23 cellular contexts compared by ENCODE assay signal in the genomic region with DNA sequence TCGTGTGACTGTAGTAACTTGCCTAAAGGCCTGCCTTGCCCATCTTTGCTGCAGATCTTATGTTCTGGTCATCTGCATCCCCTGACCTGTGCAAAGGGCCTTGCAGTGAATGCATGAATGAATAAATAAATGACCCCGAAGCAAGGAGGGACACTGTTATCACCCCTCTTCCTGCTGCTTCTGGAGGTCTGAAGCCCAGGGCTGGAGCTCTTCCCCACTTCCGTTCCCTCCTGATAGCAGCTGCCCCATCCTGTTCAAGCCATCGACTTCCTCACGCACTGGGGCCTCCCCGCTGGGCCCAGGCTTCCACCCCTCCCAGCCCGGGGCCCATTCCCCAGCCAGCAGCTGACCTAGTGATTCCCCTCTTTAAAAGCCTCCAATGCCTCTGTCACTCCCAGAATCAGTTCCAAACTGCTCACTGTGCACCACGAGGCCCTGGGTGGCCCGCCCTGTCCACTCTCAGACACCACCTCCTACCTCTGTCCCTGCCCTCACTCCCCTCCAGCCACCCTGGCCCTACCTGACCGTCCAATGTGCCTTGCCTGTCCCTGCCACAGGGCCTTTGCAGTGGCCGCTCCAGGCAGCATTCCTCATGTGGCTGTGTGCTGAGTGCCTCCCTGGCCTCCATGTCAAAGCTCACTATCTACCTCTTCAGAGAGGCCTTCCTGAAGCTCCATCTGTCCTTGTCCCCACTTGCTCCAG.
A peak's percentile ranks its signal among the peaks of the same experiment; 100 is the strongest.
DNase-seq lines count a peak whose midpoint lies in the region; ATAC-seq, FAIRE-seq and TF ChIP-seq lines count a peak whose summit lies in the region.
"Had no signal": no experiment of that assay in that cellular context is flagged by ENCODE, and none has a peak within 500 bp of the region (broad histone marks: within the 10 kb centered on the region; RNA-seq: fewer than 3 reads in every experiment).

No MANE protein-coding gene starts in this region.

- H2AFZ ChIP-seq in K562 (ENCODE audit: low read depth, low read length), result no peak overlapping the region
- H2AFZ ChIP-seq: GM23248 had no signal

- no peak overlapping the region for H3K4me3 ChIP-seq in Panc1 (ENCODE audit: low read depth in 2 of 2, low read length in 2 of 2)
- no peak overlapping the region for H3K4me3 ChIP-seq in K562
- H3K4me3 ChIP-seq: GM12878, GM23248, Peyer's patch had no signal

- POLR2A ChIA-PET in Panc1 (lab: Charles Lee), result no interaction called here
- POLR2A ChIA-PET in K562 (lab: Yijun Ruan, JAX), result interaction anchor here (0.6 kb wide), 1 partner anchor 729 kb away, joined by 3 read pairs; no protein-coding TSS in a partner anchor
- POLR2A ChIA-PET in CD4-positive, alpha-beta T cell (lab: Charles Lee), result no interaction called here

- H3K27me3 ChIP-seq in Panc1 (ENCODE audit: control insufficient read depth, insufficient read depth, low read length) (no peaks in the 10 kb centered on the region), K562 (ENCODE audit: control insufficient read depth in 2 of 2, insufficient read depth in 2 of 2, low read length in 2 of 2) (no peaks in the 10 kb centered on the region)
- no peaks in the 10 kb centered on the region for H3K27me3 ChIP-seq in CD4-positive, alpha-beta T cell (ENCODE audit: control insufficient read depth, insufficient read depth, low read length)
- H3K27me3 ChIP-seq: Peyer's patch had no signal

- H3K4me1 ChIP-seq in Panc1 (ENCODE audit: control insufficient read depth, insufficient read depth, low read length) (no peaks in the 10 kb centered on the region), K562 (replicated peaks in 1 of 2; ENCODE audit: control insufficient read depth in 2 of 2, insufficient read depth in 2 of 2, low read length in 2 of 2) (peaks cover 0 to 10% of the 10 kb centered on the region in 2 experiments; a peak in 1 of 5 replicates)
- H3K4me1 ChIP-seq: Peyer's patch had no signal

- in situ Hi-C loops in Panc1 (cut with HindIII; ENCODE audit: low pct_unique_long_range_greater_than_20kb, low sequenced_read_pairs) (no loop called here), K562 (cut with MboI) (no loop called here), G401 (cut with HindIII; ENCODE audit: low sequenced_read_pairs) (no loop called here)

- H3K36me3 ChIP-seq in Panc1 (ENCODE audit: control insufficient read depth, insufficient read depth, low read length) (peaks cover 4% of the 10 kb centered on the region; the same call in 1 of the 2 replicates), K562 (ENCODE audit: control insufficient read depth, insufficient read depth, low read length) (peaks cover 87% of the 10 kb centered on the region; the same call in 2 of the 3 replicates)

- no peak overlapping the region for H3K27ac Mint-ChIP-seq in activated naive CD8-positive, alpha-beta T cell treated with anti-CD3 and anti-CD28 coated beads, Interleukin-2, amount 50 U/mL, for 24 hours
- H3K27ac Mint-ChIP-seq in activated naive CD8-positive, alpha-beta T cell treated with anti-CD3 and anti-CD28 coated beads for 36 hours, result no peak overlapping the region
- H3K27ac Mint-ChIP-seq in stimulated activated effector memory CD8-positive, alpha-beta T cell treated with anti-CD3 and anti-CD28 coated beads, Interleukin-12 subunit alpha, Interleukin-12 subunit beta, amount 100 ng/mL, for 72 hours, result peak overlapping the region; percentile 17
- H3K27ac Mint-ChIP-seq in CD4-positive, alpha-beta T cell, result no peak overlapping the region
- H3K27ac Mint-ChIP-seq: T-cell had no signal

- peaks cover 27% of the 10 kb centered on the region for H3K36me3 Mint-ChIP-seq in activated naive CD8-positive, alpha-beta T cell treated with anti-CD3 and anti-CD28 coated beads, Interleukin-2, amount 50 U/mL, for 24 hours (ENCODE audit: low read depth)
- H3K36me3 Mint-ChIP-seq in activated naive CD8-positive, alpha-beta T cell treated with anti-CD3 and anti-CD28 coated beads for 36 hours, result peaks cover 18% of the 10 kb centered on the region
- H3K36me3 Mint-ChIP-seq in stimulated activated effector memory CD8-positive, alpha-beta T cell treated with anti-CD3 and anti-CD28 coated beads, Interleukin-12 subunit alpha, Interleukin-12 subunit beta, amount 100 ng/mL, for 72 hours, result no peaks in the 10 kb centered on the region
- no peaks in the 10 kb centered on the region for H3K36me3 Mint-ChIP-seq in CD4-positive, alpha-beta T cell (ENCODE audit: low read depth)
- H3K36me3 Mint-ChIP-seq: T-cell had no signal

- WGBS in K562 (ENCODE audit: insufficient coverage, low coverage, missing lambda C conversion rate), result 86% methylated on average over 11 of the region's 11 CpGs

- no peaks in the 10 kb centered on the region for H3K27me3 Mint-ChIP-seq in activated naive CD8-positive, alpha-beta T cell treated with anti-CD3 and anti-CD28 coated beads, Interleukin-2, amount 50 U/mL, for 24 hours
- H3K27me3 Mint-ChIP-seq in activated naive CD8-positive, alpha-beta T cell treated with anti-CD3 and anti-CD28 coated beads for 36 hours, result no peaks in the 10 kb centered on the region
- no peaks in the 10 kb centered on the region for H3K27me3 Mint-ChIP-seq in CD4-positive, alpha-beta T cell
- H3K27me3 Mint-ChIP-seq: T-cell had no signal

- H3K4me2 ChIP-seq in K562 (ENCODE audit: insufficient read depth, low read length), result no peak overlapping the region
- H3K4me2 ChIP-seq: KMS-11 had no signal

- no TSS peak for BruUV-seq in Panc1 (replicated peaks; lab: Mats Ljungman, UMichigan)
- BruUV-seq in K562 (replicated peaks; lab: Mats Ljungman, UMichigan), result TSS peak; percentile 56

- H3K9me3 ChIP-seq in Panc1 (ENCODE audit: control insufficient read depth, insufficient read depth, low read depth, low read length) (no peaks in the 10 kb centered on the region), K562 (replicated peaks; ENCODE audit: control insufficient read depth, insufficient read depth, low read depth, low read length) (no peaks in the 10 kb centered on the region)
- H3K9me3 ChIP-seq in CD4-positive, alpha-beta T cell (ENCODE audit: control insufficient read depth, low read length), result no peaks in the 10 kb centered on the region
- H3K9me3 ChIP-seq: Peyer's patch had no signal

- no peak overlapping the region for H3K27ac ChIP-seq in Panc1 (ENCODE audit: low read length)
- no peak overlapping the region for H3K27ac ChIP-seq in K562 (ENCODE audit: extremely low read depth, low read depth, low read length)
- no peak overlapping the region for H3K27ac ChIP-seq in CD4-positive, alpha-beta T cell (ENCODE audit: low read depth, low read length)
- H3K27ac ChIP-seq: 22Rv1, C4-2B, GM23248, KMS-11, Peyer's patch had no signal

- H3K9me3 Mint-ChIP-seq in activated naive CD8-positive, alpha-beta T cell treated with anti-CD3 and anti-CD28 coated beads, Interleukin-2, amount 50 U/mL, for 24 hours, result no peaks in the 10 kb centered on the region
- H3K9me3 Mint-ChIP-seq in activated naive CD8-positive, alpha-beta T cell treated with anti-CD3 and anti-CD28 coated beads for 36 hours, result no peaks in the 10 kb centered on the region
- H3K9me3 Mint-ChIP-seq in stimulated activated effector memory CD8-positive, alpha-beta T cell treated with anti-CD3 and anti-CD28 coated beads, Interleukin-12 subunit alpha, Interleukin-12 subunit beta, amount 100 ng/mL, for 72 hours, result no peaks in the 10 kb centered on the region
- no peaks in the 10 kb centered on the region for H3K9me3 Mint-ChIP-seq in CD4-positive, alpha-beta T cell
- H3K9me3 Mint-ChIP-seq: T-cell had no signal

- H3K79me2 ChIP-seq in K562 (ENCODE audit: control insufficient read depth, insufficient read depth, low read length), result no peaks in the 10 kb centered on the region

- no peak for TF ChIP-seq EP300 in K562 (IDR thresholded peaks at IDR 0.05; ENCODE audit: low read length)

- H3K9ac ChIP-seq in K562 (ENCODE audit: insufficient read depth in 1 of 2, low read depth in 2 of 2, low read length in 2 of 2), result 0 out of 4 replicates have a peak overlapping the region, but pooled peaks of 1 of the 2 experiments have one; percentile 56
- H3K9ac ChIP-seq: GM23248, KMS-11 had no signal

- FAIRE-seq in K562 (lab: Jason Lieb, UNC), result no peak
- FAIRE-seq: GM12878 had no signal

- no peak for DNase-seq in activated naive CD8-positive, alpha-beta T cell treated with anti-CD3 and anti-CD28 coated beads, Interleukin-2, amount 50 U/mL, for 24 hours
- DNase-seq in activated naive CD8-positive, alpha-beta T cell treated with anti-CD3 and anti-CD28 coated beads for 36 hours, result no peak
- no peak for DNase-seq in Panc1 (ENCODE audit: low read depth, low spot score)
- no peak for DNase-seq in K562 (ENCODE audit: extremely low read depth in 1 of 4, low spot score in 3 of 4)
- no peak for DNase-seq in stimulated activated effector memory CD8-positive, alpha-beta T cell treated with anti-CD3 and anti-CD28 coated beads, Interleukin-12 subunit alpha, Interleukin-12 subunit beta, amount 100 ng/mL, for 72 hours (ENCODE audit: low spot score in 2 of 2)
- DNase-seq in AG20443 (ENCODE audit: low spot score), result no peak
- no peak for DNase-seq in G401 (ENCODE audit: low spot score)
- DNase-seq in CD4-positive, alpha-beta T cell, result no peak
- DNase-seq: ACHN, COR-L47, DMS79, GM23248, NCI-H1105, NCI-H2029 treated with DMSO at 0.1 percent for 48 hours, NCI-H226, NCI-H510A treated with DMSO at 0.1 percent for 48 hours, NCI-H748 treated with DMSO at 0.1 percent for 48 hours, Peyer's patch, T-cell had no signal

- no peaks in the 10 kb centered on the region for H4K20me1 ChIP-seq in K562 (replicated peaks; ENCODE audit: control insufficient read depth, insufficient read depth, low read length)

- CTCF ChIA-PET in Panc1 (lab: Charles Lee), result no interaction called here
- CTCF ChIA-PET in K562 (lab: Yijun Ruan, JAX; ENCODE audit: low intra/inter-chr PET ratio), result no interaction called here
- CTCF ChIA-PET in CD4-positive, alpha-beta T cell (lab: Charles Lee), result no interaction called here

- peaks cover 1% of the 10 kb centered on the region for H3K4me1 Mint-ChIP-seq in activated naive CD8-positive, alpha-beta T cell treated with anti-CD3 and anti-CD28 coated beads, Interleukin-2, amount 50 U/mL, for 24 hours
- no peaks in the 10 kb centered on the region for H3K4me1 Mint-ChIP-seq in activated naive CD8-positive, alpha-beta T cell treated with anti-CD3 and anti-CD28 coated beads for 36 hours
- no peaks in the 10 kb centered on the region for H3K4me1 Mint-ChIP-seq in stimulated activated effector memory CD8-positive, alpha-beta T cell treated with anti-CD3 and anti-CD28 coated beads, Interleukin-12 subunit alpha, Interleukin-12 subunit beta, amount 100 ng/mL, for 72 hours
- no peaks in the 10 kb centered on the region for H3K4me1 Mint-ChIP-seq in CD4-positive, alpha-beta T cell (ENCODE audit: low read depth)
- H3K4me1 Mint-ChIP-seq: T-cell had no signal

- peaks cover 2% of the 10 kb centered on the region for H3K9me1 ChIP-seq in K562 (ENCODE audit: control insufficient read depth, insufficient read depth, low read length)

- no peak for TF ChIP-seq RAD21 in K562 (CRISPR knock-in tag; conservative IDR thresholded peaks at IDR 0.05 in 1 of 2, IDR thresholded peaks at IDR 0.05 in 1 of 2)

- TF ChIP-seq CTCF in Panc1 (IDR thresholded peaks at IDR 0.05) (no peak), K562 (IDR thresholded peaks at IDR 0.05 in 2 of 3, conservative IDR thresholded peaks at IDR 0.05 in 1 of 3; ENCODE audit: insufficient read depth in 2 of 3, low read depth in 1 of 3, low read length in 3 of 3) (no peak)
- no peak for TF ChIP-seq CTCF in CD4-positive, alpha-beta T cell (IDR thresholded peaks at IDR 0.05)

- 0 out of 2 replicates have a peak, but pooled peaks have one; percentile 22 for TF ChIP-seq POLR2A in K562 (conservative IDR thresholded peaks at IDR 0.05)

- intact Hi-C loops in Panc1 (cut with micrococcal nuclease; ENCODE audit: unreplicated experiment), result no loop called here
- intact Hi-C loops in K562 (cut with micrococcal nuclease), result no loop called here
- intact Hi-C loops in CD4-positive, alpha-beta T cell (cut with DNase I, micrococcal nuclease), result no loop called here

- no peak overlapping the region for H3K4me3 Mint-ChIP-seq in activated naive CD8-positive, alpha-beta T cell treated with anti-CD3 and anti-CD28 coated beads, Interleukin-2, amount 50 U/mL, for 24 hours
- H3K4me3 Mint-ChIP-seq in activated naive CD8-positive, alpha-beta T cell treated with anti-CD3 and anti-CD28 coated beads for 36 hours, result no peak overlapping the region
- H3K4me3 Mint-ChIP-seq in stimulated activated effector memory CD8-positive, alpha-beta T cell treated with anti-CD3 and anti-CD28 coated beads, Interleukin-12 subunit alpha, Interleukin-12 subunit beta, amount 100 ng/mL, for 72 hours, result no peak overlapping the region
- H3K4me3 Mint-ChIP-seq in CD4-positive, alpha-beta T cell, result no peak overlapping the region
- H3K4me3 Mint-ChIP-seq: T-cell had no signal

- ATAC-seq in activated naive CD8-positive, alpha-beta T cell treated with anti-CD3 and anti-CD28 coated beads, Interleukin-2, amount 50 U/mL, for 24 hours, result peak; percentile 21
- 0 out of 2 replicates have a peak, but pooled peaks have one; percentile 11 for ATAC-seq in Panc1
- ATAC-seq in K562, result no peak
- peak; percentile 11 for ATAC-seq in stimulated activated effector memory CD8-positive, alpha-beta T cell treated with anti-CD3 and anti-CD28 coated beads, Interleukin-12 subunit alpha, Interleukin-12 subunit beta, amount 100 ng/mL, for 72 hours
- no peak for ATAC-seq in CD4-positive, alpha-beta T cell (ENCODE audit: poor library complexity)
- ATAC-seq: GM12878, T-cell had no signal

Comparison
In these comparisons a context has a peak if more than half of its experiments do, and no peak if none do; other contexts are left out.
1. ATAC-seq: peak in activated naive CD8-positive, alpha-beta T cell treated with anti-CD3 and anti-CD28 coated beads, Interleukin-2, amount 50 U/mL, for 24 hours (single experiment), Panc1 (single experiment) and stimulated activated effector memory CD8-positive, alpha-beta T cell treated with anti-CD3 and anti-CD28 coated beads, Interleukin-12 subunit alpha, Interleukin-12 subunit beta, amount 100 ng/mL, for 72 hours (single experiment); none in K562 (single experiment) and CD4-positive, alpha-beta T cell (single experiment).